Comparison of ENCODE assay signal across 15 cellular contexts in the genomic region with DNA sequence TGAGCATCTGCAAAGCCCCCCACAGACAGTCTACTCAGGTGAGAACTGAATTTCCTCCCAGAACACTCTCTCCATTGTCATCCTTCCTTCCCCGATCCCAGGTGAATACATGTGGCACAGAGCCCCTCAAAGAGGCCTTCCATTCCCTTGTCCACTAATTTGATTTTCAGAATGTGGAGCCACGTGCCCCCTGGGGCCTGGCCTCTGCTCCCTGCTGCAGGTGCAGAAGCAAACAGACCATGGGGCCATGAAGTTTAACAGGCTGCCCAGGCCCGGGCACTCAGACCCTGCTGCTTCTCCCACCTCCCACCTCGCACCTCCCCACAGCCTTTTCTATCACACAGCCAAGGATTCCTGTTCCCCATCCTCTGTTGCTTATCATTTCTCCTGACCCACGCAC.
DNase-seq lines count a peak whose midpoint lies in the region; ATAC-seq and TF ChIP-seq lines count a peak whose summit lies in the region.
"Had no signal": no experiment of that assay in that cellular context is flagged by ENCODE, and none has a peak within 500 bp of the region (broad histone marks: within the 10 kb centered on the region; RNA-seq: fewer than 3 reads in every experiment).

No MANE protein-coding gene starts in this region.

- peak overlapping the region; percentile 77 for H3K27ac Mint-ChIP-seq in activated CD8-positive, alpha-beta memory T cell treated with anti-CD3 and anti-CD28 coated beads, Interleukin-2, amount 10 ng/mL, durations not matched to agents 7 days and 5 days
- H3K27ac Mint-ChIP-seq in activated CD4-positive, alpha-beta memory T cell treated with anti-CD3 and anti-CD28 coated beads, Interleukin-2, amount 10 ng/mL, durations not matched to agents 7 days and 5 days, result peak overlapping the region; percentile 81
- peak overlapping the region; percentile 27 for H3K27ac Mint-ChIP-seq in stimulated activated effector memory CD8-positive, alpha-beta T cell treated with anti-CD3 and anti-CD28 coated beads, Interleukin-12 subunit alpha, Interleukin-12 subunit beta, amount 100 ng/mL, for 72 hours

- TF ChIP-seq CTCF in GM10248 (IDR thresholded peaks at IDR 0.05; ENCODE audit: control extremely low read depth, extremely low read depth, low read depth, missing control alignments), result no peak

- H3K4me1 Mint-ChIP-seq in activated CD8-positive, alpha-beta memory T cell treated with anti-CD3 and anti-CD28 coated beads, Interleukin-2, amount 10 ng/mL, durations not matched to agents 7 days and 5 days, result peaks cover 12% of the 10 kb centered on the region
- peaks cover 16% of the 10 kb centered on the region for H3K4me1 Mint-ChIP-seq in activated CD4-positive, alpha-beta memory T cell treated with anti-CD3 and anti-CD28 coated beads, Interleukin-2, amount 10 ng/mL, durations not matched to agents 7 days and 5 days
- peaks cover 26% of the 10 kb centered on the region for H3K4me1 Mint-ChIP-seq in stimulated activated effector memory CD8-positive, alpha-beta T cell treated with anti-CD3 and anti-CD28 coated beads, Interleukin-12 subunit alpha, Interleukin-12 subunit beta, amount 100 ng/mL, for 72 hours

- DNase-seq in activated CD8-positive, alpha-beta memory T cell treated with anti-CD3 and anti-CD28 coated beads, Interleukin-2, amount 10 ng/mL, durations not matched to agents 7 days and 5 days, result no peak
- no peak for DNase-seq in activated CD8-positive, alpha-beta memory T cell treated with anti-CD3 and anti-CD28 coated beads for 24 hours
- DNase-seq in activated CD4-positive, alpha-beta memory T cell treated with anti-CD3 and anti-CD28 coated beads, Interleukin-2, amount 10 ng/mL, durations not matched to agents 7 days and 5 days, result no peak
- DNase-seq in stimulated activated effector memory CD8-positive, alpha-beta T cell treated with anti-CD3 and anti-CD28 coated beads, Interleukin-12 subunit alpha, Interleukin-12 subunit beta, amount 100 ng/mL, for 72 hours (ENCODE audit: low spot score in 2 of 2), result no peak
- no peak for DNase-seq in stimulated activated CD4-positive, alpha-beta T cell treated with anti-CD3 and anti-CD28 coated beads, Interleukin-2, amount 100 ng/mL, for 24 hours
- DNase-seq in GM10248 (ENCODE audit: extremely low spot score) (no peak), DMS114 treated with DMSO at 0.1 percent for 48 hours (lab: John Stamatoyannopoulos, UW; ENCODE audit: unreplicated experiment) (no peak)
- DNase-seq: DMS53, esophagus squamous epithelium, T-helper 9 cell had no signal

- H3K4me3 ChIP-seq in iPS-20b (ENCODE audit: low read length), result peak overlapping the region; percentile 35
- H3K4me3 ChIP-seq: K562, vagina had no signal

- peak overlapping the region; percentile 32 for H3K4me3 Mint-ChIP-seq in activated CD8-positive, alpha-beta memory T cell treated with anti-CD3 and anti-CD28 coated beads, Interleukin-2, amount 10 ng/mL, durations not matched to agents 7 days and 5 days
- peak overlapping the region; percentile 67 for H3K4me3 Mint-ChIP-seq in activated CD4-positive, alpha-beta memory T cell treated with anti-CD3 and anti-CD28 coated beads, Interleukin-2, amount 10 ng/mL, durations not matched to agents 7 days and 5 days
- H3K4me3 Mint-ChIP-seq in stimulated activated effector memory CD8-positive, alpha-beta T cell treated with anti-CD3 and anti-CD28 coated beads, Interleukin-12 subunit alpha, Interleukin-12 subunit beta, amount 100 ng/mL, for 72 hours, result peak overlapping the region; percentile 44

- no peak overlapping the region for H3K9ac ChIP-seq in iPS-20b (ENCODE audit: low read depth, low read length)

- POLR2A ChIA-PET in activated CD4-positive, alpha-beta memory T cell treated with anti-CD3 and anti-CD28 coated beads, Interleukin-2, amount 10 ng/mL, durations not matched to agents 7 days and 5 days (lab: Charles Lee), result interaction anchor here (1.0 kb wide), 1 partner anchor 9 kb away, joined by 5 read pairs; no protein-coding TSS in a partner anchor
- POLR2A ChIA-PET in GM10248 (lab: Yijun Ruan, JAX), result no interaction called here

- CTCF ChIA-PET in activated CD8-positive, alpha-beta memory T cell treated with anti-CD3 and anti-CD28 coated beads, Interleukin-2, amount 10 ng/mL, durations not matched to agents 7 days and 5 days (lab: Charles Lee), result no interaction called here
- CTCF ChIA-PET in activated CD4-positive, alpha-beta memory T cell treated with anti-CD3 and anti-CD28 coated beads, Interleukin-2, amount 10 ng/mL, durations not matched to agents 7 days and 5 days (lab: Charles Lee), result no interaction called here
- CTCF ChIA-PET in GM10248 (lab: Yijun Ruan, JAX), result no interaction called here

- H3K36me3 Mint-ChIP-seq in activated CD8-positive, alpha-beta memory T cell treated with anti-CD3 and anti-CD28 coated beads, Interleukin-2, amount 10 ng/mL, durations not matched to agents 7 days and 5 days, result no peaks in the 10 kb centered on the region
- H3K36me3 Mint-ChIP-seq in activated CD4-positive, alpha-beta memory T cell treated with anti-CD3 and anti-CD28 coated beads, Interleukin-2, amount 10 ng/mL, durations not matched to agents 7 days and 5 days (ENCODE audit: low read depth), result no peaks in the 10 kb centered on the region
- H3K36me3 Mint-ChIP-seq in stimulated activated effector memory CD8-positive, alpha-beta T cell treated with anti-CD3 and anti-CD28 coated beads, Interleukin-12 subunit alpha, Interleukin-12 subunit beta, amount 100 ng/mL, for 72 hours, result no peaks in the 10 kb centered on the region

- peaks cover 4% of the 10 kb centered on the region for H3K27me3 Mint-ChIP-seq in activated CD8-positive, alpha-beta memory T cell treated with anti-CD3 and anti-CD28 coated beads, Interleukin-2, amount 10 ng/mL, durations not matched to agents 7 days and 5 days
- H3K27me3 Mint-ChIP-seq in activated CD4-positive, alpha-beta memory T cell treated with anti-CD3 and anti-CD28 coated beads, Interleukin-2, amount 10 ng/mL, durations not matched to agents 7 days and 5 days, result no peaks in the 10 kb centered on the region

- ATAC-seq in activated CD8-positive, alpha-beta memory T cell treated with anti-CD3 and anti-CD28 coated beads, Interleukin-2, amount 10 ng/mL, durations not matched to agents 7 days and 5 days, result no peak
- ATAC-seq in stimulated activated effector memory CD8-positive, alpha-beta T cell treated with anti-CD3 and anti-CD28 coated beads, Interleukin-12 subunit alpha, Interleukin-12 subunit beta, amount 100 ng/mL, for 72 hours, result no peak
- ATAC-seq: HCT116, K562, PC-3 had no signal

- H3K9me3 Mint-ChIP-seq in activated CD8-positive, alpha-beta memory T cell treated with anti-CD3 and anti-CD28 coated beads, Interleukin-2, amount 10 ng/mL, durations not matched to agents 7 days and 5 days (ENCODE audit: low read depth), result no peaks in the 10 kb centered on the region
- H3K9me3 Mint-ChIP-seq in activated CD4-positive, alpha-beta memory T cell treated with anti-CD3 and anti-CD28 coated beads, Interleukin-2, amount 10 ng/mL, durations not matched to agents 7 days and 5 days, result no peaks in the 10 kb centered on the region
- H3K9me3 Mint-ChIP-seq in stimulated activated effector memory CD8-positive, alpha-beta T cell treated with anti-CD3 and anti-CD28 coated beads, Interleukin-12 subunit alpha, Interleukin-12 subunit beta, amount 100 ng/mL, for 72 hours, result no peaks in the 10 kb centered on the region

- H3K36me3 ChIP-seq in iPS-20b (ENCODE audit: insufficient read depth, low read depth, low read length), result no peaks in the 10 kb centered on the region
- H3K36me3 ChIP-seq: esophagus squamous epithelium, vagina had no signal

- no peaks in the 10 kb centered on the region for H3K9me3 ChIP-seq in iPS-20b (ENCODE audit: insufficient read depth, low read depth, low read length)
- H3K9me3 ChIP-seq: esophagus squamous epithelium, vagina had no signal

- peaks cover 23% of the 10 kb centered on the region for H3K4me1 ChIP-seq in iPS-20b (ENCODE audit: insufficient read depth, low read length)

- H3K27me3 ChIP-seq in iPS-20b (ENCODE audit: insufficient read depth, low read length), result peaks cover 45% of the 10 kb centered on the region; the same call in 1 of the 2 replicates
- H3K27me3 ChIP-seq: esophagus squamous epithelium, vagina had no signal

- no peak overlapping the region for H3K27ac ChIP-seq in iPS-20b (ENCODE audit: low read length)

Comparison
In these comparisons a context has a peak if more than half of its experiments do, and no peak if none do; other contexts are left out.
1. H3K27ac Mint-ChIP-seq: peak in every context shown above with its lines; median percentile 81 in activated CD4-positive, alpha-beta memory T cell treated with anti-CD3 and anti-CD28 coated beads, Interleukin-2, amount 10 ng/mL, durations not matched to agents 7 days and 5 days; 77 in activated CD8-positive, alpha-beta memory T cell treated with anti-CD3 and anti-CD28 coated beads, Interleukin-2, amount 10 ng/mL, durations not matched to agents 7 days and 5 days; 27 in stimulated activated effector memory CD8-positive, alpha-beta T cell treated with anti-CD3 and anti-CD28 coated beads, Interleukin-12 subunit alpha, Interleukin-12 subunit beta, amount 100 ng/mL, for 72 hours.